10 cellular contexts compared by ENCODE assay signal in genomic region chr6:1009041-1009440, GRCh38.
"Had no signal": no experiment of that assay in that cellular context is flagged by ENCODE, and none has a peak within 500 bp of the region (broad histone marks: within the 10 kb centered on the region; RNA-seq: fewer than 3 reads in every experiment).

No MANE protein-coding gene starts in this region.

- FAIRE-seq: HepG2 had no signal

- H3K27ac Mint-ChIP-seq: HFFc6, IgD-negative memory B cell had no signal

- H3K9ac ChIP-seq: GM23248 had no signal

- H3K4me3 ChIP-seq: GM23248, HAP-1 had no signal

- H2AFZ ChIP-seq: GM23248 had no signal

- H3K36me3 ChIP-seq: HAP-1 had no signal

- H3K9me3 ChIP-seq: HAP-1 had no signal

- ATAC-seq: HCT116, HepG2 had no signal

- H3K27ac ChIP-seq: GM23248, HL-60 had no signal

- H3K9me3 Mint-ChIP-seq: HFFc6 had no signal

- H3K4me1 ChIP-seq: HAP-1 had no signal

- DNase-seq: GM23248, GOT3, H7, HFFc6, KBM-7 had no signal

- H3K4me3 Mint-ChIP-seq: HFFc6, IgD-negative memory B cell had no signal
